In the genomic region with DNA sequence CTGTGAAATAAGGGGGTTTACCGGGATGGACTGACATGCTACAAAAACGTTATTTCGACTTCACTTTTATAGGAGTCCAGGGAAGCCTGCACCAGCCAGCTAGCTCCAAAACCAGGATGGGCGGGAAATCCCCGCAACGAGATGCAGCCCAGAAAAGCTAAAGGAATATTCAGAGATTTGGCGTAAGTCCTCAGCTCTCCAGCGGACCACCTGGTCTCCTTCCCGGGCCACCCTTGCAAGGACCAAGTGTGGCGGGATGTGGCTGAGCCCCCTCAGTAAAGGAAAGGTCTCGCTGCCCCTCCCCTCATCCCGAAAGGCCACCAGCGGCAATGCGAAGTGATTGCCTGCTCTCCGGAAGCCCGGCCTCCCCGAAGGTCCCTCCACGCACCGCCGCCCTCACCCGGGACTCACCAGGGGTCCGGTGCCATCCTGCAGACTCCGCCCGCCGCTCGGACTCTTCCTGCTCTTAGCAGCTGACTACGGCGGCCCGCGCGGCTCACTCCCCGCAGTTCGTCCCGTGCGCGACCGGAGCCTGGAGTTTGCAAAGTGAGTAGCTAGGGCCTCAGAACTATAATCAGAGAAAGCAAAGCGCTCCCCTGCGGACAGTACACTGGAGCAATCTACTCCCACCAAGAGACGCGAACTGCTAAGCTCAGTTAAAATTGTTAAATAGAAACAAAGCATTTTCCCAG, we compare ENCODE assay signal across 8 cellular contexts. TPM values are rescaled to one million over a fixed set of nuclear protein-coding genes. Genes with fewer than 3 reads are reported as not detected.
DNase-seq lines count a peak whose midpoint lies in the region; ATAC-seq, FAIRE-seq and TF ChIP-seq lines count a peak whose summit lies in the region.

A gene with protein sequence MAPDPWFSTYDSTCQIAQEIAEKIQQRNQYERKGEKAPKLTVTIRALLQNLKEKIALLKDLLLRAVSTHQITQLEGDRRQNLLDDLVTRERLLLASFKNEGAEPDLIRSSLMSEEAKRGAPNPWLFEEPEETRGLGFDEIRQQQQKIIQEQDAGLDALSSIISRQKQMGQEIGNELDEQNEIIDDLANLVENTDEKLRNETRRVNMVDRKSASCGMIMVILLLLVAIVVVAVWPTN (minus strand): TSS at position 440 of the 692 bp plus-strand sequence. CDS start 12 bp downstream, at position 428.

- no peaks in the 10 kb centered on the region for H3K9me3 ChIP-seq in BLaER1 treated with 17β-estradiol and CSF1 and Interleukin-3, amounts not matched to agents 10 nM and 100 nM (replicated peaks in 1 of 11)
- H3K9me3 ChIP-seq in OCI-LY3 (ENCODE audit: insufficient read depth, low read length) (no peaks in the 10 kb centered on the region), endothelial cell of umbilical vein (replicated peaks; ENCODE audit: control insufficient read depth, insufficient read depth, low read length) (no peaks in the 10 kb centered on the region)

- intact Hi-C loops in endothelial cell of umbilical vein (cut with micrococcal nuclease), result loop anchor here (1.0 kb wide), 1 partner anchor 9 kb away; no protein-coding TSS in a partner anchor

- H3K4me1 ChIP-seq in BLaER1 treated with 17β-estradiol and CSF1 and Interleukin-3, amounts not matched to agents 10 nM and 100 nM, result peaks cover 13 to 19% (median 15%) of the 10 kb centered on the region in 10 experiments
- peaks cover 6% of the 10 kb centered on the region; the same call in 1 of the 2 replicates for H3K4me1 ChIP-seq in OCI-LY3 (ENCODE audit: low read length)
- peaks cover 19% of the 10 kb centered on the region for H3K4me1 ChIP-seq in endothelial cell of umbilical vein (ENCODE audit: control insufficient read depth, extremely low read depth, insufficient read depth, low read length)

- peak within 1 kb of the TSS; percentile 70 to 85 (median 82) for H3K9ac ChIP-seq in BLaER1 treated with 17β-estradiol and CSF1 and Interleukin-3, amounts not matched to agents 10 nM and 100 nM
- peak within 1 kb of the TSS; percentile 74 for H3K9ac ChIP-seq in OCI-LY3 (ENCODE audit: low read length)
- H3K9ac ChIP-seq in endothelial cell of umbilical vein (replicated peaks; ENCODE audit: extremely low read depth, insufficient read depth, low read length), result peak within 1 kb of the TSS; percentile 89

- dilution Hi-C loops in endothelial cell of umbilical vein (cut with MboI; ENCODE audit: extremely low pct_ligation_motif_present, low sequenced_read_pairs), result no loop called here

- peak within 1 kb of the TSS; percentile 71 to 99 (median 90) for H3K4me3 ChIP-seq in BLaER1 treated with 17β-estradiol and CSF1 and Interleukin-3, amounts not matched to agents 10 nM and 100 nM
- H3K4me3 ChIP-seq in OCI-LY3 (ENCODE audit: low read length) (peak within 1 kb of the TSS; percentile 92), endothelial cell of umbilical vein (replicated peaks in 1 of 3; ENCODE audit: insufficient read depth in 1 of 3, low read depth in 1 of 3, low read length in 3 of 3) (peak within 1 kb of the TSS; percentile 59 to 89 (median 76))

- H2AFZ ChIP-seq in OCI-LY3 (ENCODE audit: low read depth, low read length), result peak within 1 kb of the TSS; percentile 97
- peak within 1 kb of the TSS; percentile 97 for H2AFZ ChIP-seq in endothelial cell of umbilical vein (ENCODE audit: low read depth, low read length)

- CTCF ChIA-PET in endothelial cell of umbilical vein (lab: Charles Lee), result interaction anchor here (0.7 to 5.6 kb wide), 6 partner anchors 10 to 1041 kb away, joined by 3 to 64 read pairs (median 19); no protein-coding TSS in a partner anchor

- H4K20me1 ChIP-seq in BLaER1 treated with 17β-estradiol and CSF1 and Interleukin-3, amounts not matched to agents 10 nM and 100 nM, result peaks cover 0 to 14% (median 0%) of the 10 kb centered on the region in 11 experiments; a peak in 5 of 22 replicates
- H4K20me1 ChIP-seq in OCI-LY3 (ENCODE audit: insufficient read depth, low read length) (no peaks in the 10 kb centered on the region), endothelial cell of umbilical vein (replicated peaks; ENCODE audit: control insufficient read depth, extremely low read depth, insufficient read depth, low read length) (no peaks in the 10 kb centered on the region)

- no peaks in the 10 kb centered on the region for H3K27me3 ChIP-seq in BLaER1 treated with 17β-estradiol and CSF1 and Interleukin-3, amounts not matched to agents 10 nM and 100 nM
- H3K27me3 ChIP-seq in OCI-LY3 (ENCODE audit: low read depth, low read length) (no peaks in the 10 kb centered on the region), endothelial cell of umbilical vein (ENCODE audit: control insufficient read depth in 2 of 2, insufficient read depth in 2 of 2, low read length in 2 of 2) (no peaks in the 10 kb centered on the region)

- peak; percentile 76 for ATAC-seq in HG03520 (IDR thresholded peaks at IDR 0.05; ENCODE audit: unreplicated experiment)

- H3K36me3 ChIP-seq in BLaER1 treated with 17β-estradiol and CSF1 and Interleukin-3, amounts not matched to agents 10 nM and 100 nM, result peaks cover 0 to 8% (median 4%) of the 10 kb centered on the region in 11 experiments; a peak in 9 of 22 replicates
- no peaks in the 10 kb centered on the region for H3K36me3 ChIP-seq in OCI-LY3 (replicated peaks; ENCODE audit: low read depth, low read length)
- H3K36me3 ChIP-seq in endothelial cell of umbilical vein (ENCODE audit: control insufficient read depth in 2 of 2, extremely low read depth in 1 of 2, insufficient read depth in 2 of 2, low read length in 2 of 2), result no peaks in the 10 kb centered on the region

- H3K79me2 ChIP-seq in OCI-LY3 (ENCODE audit: low read length), result peaks cover 7% of the 10 kb centered on the region
- peaks cover 13% of the 10 kb centered on the region for H3K79me2 ChIP-seq in endothelial cell of umbilical vein (ENCODE audit: control insufficient read depth, insufficient read depth, low read length)

- peak within 1 kb of the TSS; percentile 85 to 100 (median 95) for H3K4me2 ChIP-seq in BLaER1 treated with 17β-estradiol and CSF1 and Interleukin-3, amounts not matched to agents 10 nM and 100 nM
- H3K4me2 ChIP-seq in OCI-LY3 (ENCODE audit: low read length), result peak within 1 kb of the TSS; percentile 83
- H3K4me2 ChIP-seq in endothelial cell of umbilical vein (ENCODE audit: insufficient read depth, low read length), result peak within 1 kb of the TSS; percentile 98

- no peak for TF ChIP-seq POLR2A in endothelial cell of umbilical vein (IDR thresholded peaks at IDR 0.05; ENCODE audit: low read depth, low read length)

- no TSS peak for BruUV-seq in endothelial cell of umbilical vein (replicated peaks; lab: Mats Ljungman, UMichigan)

- POLR2A ChIA-PET in endothelial cell of umbilical vein (lab: Charles Lee), result no interaction called here

- DNase-seq in GM19240 (ENCODE audit: insufficient read length, low spot score), result peak; percentile 63
- peak; percentile 76 for DNase-seq in activated CD8-positive, alpha-beta memory T cell treated with anti-CD3 and anti-CD28 coated beads, Interleukin-2, amount 50 U/mL, for 4 hours
- DNase-seq in endothelial cell of umbilical vein (ENCODE audit: low read depth, low spot score), result peak; percentile 90
- DNase-seq in middle frontal gyrus (ENCODE audit: extremely low spot score, low spot score), result peak; percentile 66
- DNase-seq in stimulated activated CD8-positive, alpha-beta memory T cell treated with anti-CD3 and anti-CD28 coated beads, Interleukin-2, amount 100 ng/mL, for 1 hour (ENCODE audit: low read depth in 2 of 2), result peak; percentile 54 to 62

- peak; percentile 91 for FAIRE-seq in endothelial cell of umbilical vein (lab: Jason Lieb, UNC)

- H3K9me1 ChIP-seq in endothelial cell of umbilical vein (replicated peaks; ENCODE audit: control insufficient read depth, extremely low read depth, insufficient read depth, low read length), result no peaks in the 10 kb centered on the region

- H3K27ac ChIP-seq in BLaER1 treated with 17β-estradiol and CSF1 and Interleukin-3, amounts not matched to agents 10 nM and 100 nM, result peak within 1 kb of the TSS; percentile 27 to 78 (median 62); a peak in 21 of 22 replicates
- peak within 1 kb of the TSS; percentile 29 for H3K27ac ChIP-seq in OCI-LY3 (ENCODE audit: low read length)
- peak within 1 kb of the TSS; percentile 8 for H3K27ac ChIP-seq in endothelial cell of umbilical vein (ENCODE audit: insufficient read depth, low read depth, low read length)

- TF ChIP-seq CTCF in OCI-LY3 (IDR thresholded peaks at IDR 0.05; ENCODE audit: low read depth, low read length) (no peak), endothelial cell of umbilical vein (IDR thresholded peaks at IDR 0.05; ENCODE audit: extremely low read depth in 1 of 2, insufficient read depth in 1 of 2, low read depth in 1 of 2, low read length in 2 of 2) (no peak)

TF ChIP-seq in endothelial cell of umbilical vein, 7 proteins besides CTCF, POLR2A, EP300 and RAD21:
- TF ChIP-seq GATA2 (IDR thresholded peaks at IDR 0.05; ENCODE audit: insufficient read depth, insufficient read length, low read depth, low read length) (no peak), JUN (IDR thresholded peaks at IDR 0.05; ENCODE audit: borderline replicate concordance, insufficient read depth, insufficient read length, low read depth) (no peak), POLR2AphosphoS5 (IDR thresholded peaks at IDR 0.05; ENCODE audit: insufficient read depth, low read depth, low read length) (peak; percentile 60), FOS (IDR thresholded peaks at IDR 0.05; ENCODE audit: borderline replicate concordance, insufficient read depth, low read length) (no peak), MYC (IDR thresholded peaks at IDR 0.05; ENCODE audit: low read depth, low read length) (no peak), EZH2 (IDR thresholded peaks at IDR 0.05; ENCODE audit: borderline replicate concordance, low read depth, low read length, severe bottlenecking) (no peak)
- TF ChIP-seq, protein P1, sequence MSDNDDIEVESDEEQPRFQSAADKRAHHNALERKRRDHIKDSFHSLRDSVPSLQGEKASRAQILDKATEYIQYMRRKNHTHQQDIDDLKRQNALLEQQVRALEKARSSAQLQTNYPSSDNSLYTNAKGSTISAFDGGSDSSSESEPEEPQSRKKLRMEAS (IDR thresholded peaks at IDR 0.05; ENCODE audit: insufficient read depth, insufficient read length), result no peak

RNA-seq across cellular contexts. Expression of the gene that starts here (rescaled TPM):
- 67.3 and 68.0 TPM in 2 replicates for total RNA-seq in endothelial cell of umbilical vein
- 21.6 and 25.9 TPM in 2 replicates for polyA plus RNA-seq in endothelial cell of umbilical vein
- polyA plus RNA-seq in endothelial cell of umbilical vein (2011; cell fraction: cytosol; rRNA removed), result 55.1 TPM in 2 replicates
- 38.1 and 38.3 TPM in 2 replicates for polyA plus RNA-seq in endothelial cell of umbilical vein (2011; cell fraction: nucleus; rRNA removed)
- polyA plus RNA-seq in endothelial cell of umbilical vein (2012), result 114 and 139 TPM in 2 replicates
- polyA minus RNA-seq in endothelial cell of umbilical vein, result 31.7 and 36.5 TPM in 2 replicates
- polyA minus RNA-seq in endothelial cell of umbilical vein (2011; cell fraction: cytosol; rRNA and poly(A)+ RNA removed), result 8.4 TPM
- polyA minus RNA-seq in endothelial cell of umbilical vein (2011; cell fraction: nucleus; rRNA and poly(A)+ RNA removed), result 40.1 and 40.5 TPM in 2 replicates

Comparison
In these comparisons a context has a peak if more than half of its experiments do, and no peak if none do; other contexts are left out.
1. Peak in every context shown above with its lines: DNase-seq, ATAC-seq, H3K4me3 ChIP-seq and H3K27ac ChIP-seq.
2. H3K27ac ChIP-seq: peak in every context shown above with its lines; median percentile 62 in BLaER1 treated with 17β-estradiol and CSF1 and Interleukin-3, amounts not matched to agents 10 nM and 100 nM; 29 in OCI-LY3; 8 in endothelial cell of umbilical vein.